In the genomic region with DNA sequence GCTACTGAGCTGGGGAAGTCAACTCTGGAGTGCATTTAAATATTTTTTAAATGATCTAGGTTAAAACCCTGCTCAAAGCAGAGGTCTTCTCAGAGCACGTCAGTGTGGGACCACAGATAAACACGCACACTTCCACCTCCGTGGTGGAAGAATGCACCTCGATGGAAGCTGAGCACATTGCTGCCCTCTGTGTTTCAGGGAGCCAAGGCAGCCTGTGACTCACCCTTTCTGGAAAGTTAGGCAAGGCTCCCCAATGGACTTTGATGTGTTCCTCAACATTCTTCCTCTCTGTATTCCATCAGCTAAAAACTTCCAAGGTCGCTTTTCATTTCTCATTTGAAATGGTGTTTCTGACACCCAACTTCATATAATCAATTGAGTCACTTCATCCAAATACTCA, we compare ENCODE assay signal across 21 cellular contexts.
"Had no signal": no experiment of that assay in that cellular context is flagged by ENCODE, and none has a peak within 500 bp of the region (broad histone marks: within the 10 kb centered on the region; RNA-seq: fewer than 3 reads in every experiment).

No MANE protein-coding gene starts in this region.

- H3K4me3 ChIP-seq: dorsolateral prefrontal cortex, lower lobe of right lung, pancreas, sigmoid colon, suprapubic skin, transverse colon, upper lobe of right lung, uterus had no signal

- FAIRE-seq: colon, keratinocyte, pancreas had no signal

- H3K27me3 ChIP-seq: pancreas, uterus had no signal

- H3K4me1 ChIP-seq: lower lobe of right lung, pancreas, suprapubic skin, transverse colon, upper lobe of right lung, uterus had no signal

- DNase-seq: cerebellar nuclear complex; dorsolateral prefrontal cortex; effector CD4-positive, alpha-beta T cell; foreskin melanocyte; immature natural killer cell; left ventricle myocardium superior; lower lobe of right lung; naive thymus-derived CD8-positive, alpha-beta T cell; occipital lobe; pancreas; sigmoid colon; stimulated activated CD4-positive, alpha-beta T cell treated with anti-CD3 and anti-CD28 coated beads, Interleukin-15, amount 100 ng/mL, for 24 hours; stimulated activated CD4-positive, alpha-beta T cell treated with anti-CD3 and anti-CD28 coated beads, Interleukin-2, amount 100 ng/mL, for 48 hours; stimulated activated naive B cell treated with anti-CD40 and anti-IgM and Interleukin-4, amounts not matched to agents 10 μg/mL and 1 μg/mL and 100 μg/mL, for 72 hours; transverse colon; upper lobe of right lung; uterus had no signal

- H3K36me3 ChIP-seq: lower lobe of right lung, pancreas, sigmoid colon, suprapubic skin, transverse colon, upper lobe of right lung, uterus had no signal

- H3K27ac ChIP-seq: epithelial cell of prostate, lower lobe of right lung, pancreas, sigmoid colon, suprapubic skin, transverse colon, upper lobe of right lung, uterus had no signal

- H3K9me3 ChIP-seq: lower lobe of right lung, pancreas, sigmoid colon, suprapubic skin, transverse colon, upper lobe of right lung, uterus had no signal
